ENCODE assay signal across 11 cellular contexts in genomic region chr5:132677191-132677590, GRCh38. TPM values are rescaled to one million over a fixed set of nuclear protein-coding genes. Genes with fewer than 3 reads are reported as not detected.
DNase-seq lines count a peak whose midpoint lies in the region; ATAC-seq and TF ChIP-seq lines count a peak whose summit lies in the region.
"Had no signal": no experiment of that assay in that cellular context is flagged by ENCODE, and none has a peak within 500 bp of the region (broad histone marks: within the 10 kb centered on the region; RNA-seq: fewer than 3 reads in every experiment).

No MANE protein-coding gene starts in this region.

- in situ Hi-C loops in Caki2 (cut with HindIII; ENCODE audit: low pct_unique_long_range_greater_than_20kb, low sequenced_read_pairs) = no loop called here
- in situ Hi-C loops in G401 (cut with HindIII; ENCODE audit: low sequenced_read_pairs) = no loop called here

- no peaks in the 10 kb centered on the region for H3K27me3 ChIP-seq in PC-9 (ENCODE audit: insufficient read depth, low read depth)

- no peak overlapping the region for H3K4me3 ChIP-seq in PC-9

- peaks cover 11% of the 10 kb centered on the region for H3K4me1 ChIP-seq in PC-9 (replicated peaks; ENCODE audit: insufficient read depth)

- no peak overlapping the region for H2AFZ ChIP-seq in PC-9

- H3K79me2 ChIP-seq in PC-9 (ENCODE audit: low read depth) = no peaks in the 10 kb centered on the region

- TF ChIP-seq CTCF in PC-9 (conservative IDR thresholded peaks at IDR 0.05) (peak; percentile 74), omental fat pad (IDR thresholded peaks at IDR 0.05) (no peak)

- intact Hi-C loops in PC-9 (cut with micrococcal nuclease; ENCODE audit: unreplicated experiment) = loop anchor here (2.0 to 10.0 kb wide), 4 partner anchors 190 to 612 kb away; partner anchors contain the start of genes GDF9 and UQCRQ

- no peaks in the 10 kb centered on the region for H3K9me3 ChIP-seq in PC-9 (ENCODE audit: insufficient read depth, low read depth)

- H3K36me3 ChIP-seq in PC-9 (ENCODE audit: low read depth) = no peaks in the 10 kb centered on the region

- POLR2A ChIA-PET in PC-9 (lab: Charles Lee; ENCODE audit: unreplicated experiment) = no interaction called here

- DNase-seq in Caki2 (ENCODE audit: low read depth) (peak; percentile 82), PC-9 (peak; percentile 87 to 92), epithelial cell of prostate (ENCODE audit: low read depth, low spot score) (peak; percentile 39), omental fat pad (ENCODE audit: low spot score) (no peak), activated gamma-delta T cell (lab: John Stamatoyannopoulos, UW) (no peak), COR-L47 (lab: John Stamatoyannopoulos, UW) (no peak), G401 (ENCODE audit: low spot score) (no peak)
- no peak for DNase-seq in stimulated activated CD8-positive, alpha-beta memory T cell treated with anti-CD3 and anti-CD28 coated beads, Interleukin-4, amount 100 ng/mL, for 48 hours
- DNase-seq: kidney, NCI-H510A had no signal

- H3K9me2 ChIP-seq in PC-9 (ENCODE audit: insufficient read depth) = no peaks in the 10 kb centered on the region

- BruUV-seq in PC-9 (replicated peaks; lab: Mats Ljungman, UMichigan) = no TSS peak

- ATAC-seq in omental fat pad (ENCODE audit: low FRiP score) = peak; percentile 69
- ATAC-seq: activated T-helper 17 cell treated with anti-CD3 and anti-CD28 coated beads, Interleukin-2, amount 50 U/mL, for 72 hours had no signal

- H3K27ac ChIP-seq in PC-9 (peak overlapping the region; percentile 47), epithelial cell of prostate (peak overlapping the region; percentile 38)

- peak overlapping the region; percentile 44 for H3K4me2 ChIP-seq in PC-9

- H4K20me1 ChIP-seq in PC-9 (ENCODE audit: insufficient read depth) = no peaks in the 10 kb centered on the region

- peaks cover 12% of the 10 kb centered on the region; the same call in 1 of the 2 replicates for H3F3A ChIP-seq in PC-9 (ENCODE audit: insufficient read depth, low read depth)

- CTCF ChIA-PET in PC-9 (lab: Charles Lee) = interaction anchor here (0.5 kb wide), 4 partner anchors 28 to 1292 kb away, joined by 3 to 11 read pairs (median 3); no protein-coding TSS in a partner anchor

RNA-seq across cellular contexts. Expression of gene IL4, which starts 3.4 kb away (rescaled TPM):
- not detected in 2 replicates for total RNA-seq in Caki2 (2014; rRNA removed; shearing (Covaris generic); ENCODE audit: low replicate concordance)
- total RNA-seq in PC-9 (2021) = not detected in 2 replicates
- not detected for total RNA-seq in omental fat pad
- total RNA-seq in G401 (2014; rRNA removed; shearing (Covaris generic)) = not detected in 2 replicates
- total RNA-seq: activated T-helper 17 cell treated with anti-CD3 and anti-CD28 coated beads, Interleukin-2, amount 50 U/mL, for 72 hours; kidney had no signal

RNA-seq across cellular contexts. Expression of gene IL13, which starts 19.2 kb away (rescaled TPM):
- not detected in 2 replicates for total RNA-seq in Caki2 (2014; rRNA removed; shearing (Covaris generic); ENCODE audit: low replicate concordance)
- total RNA-seq in PC-9 (2021) = not detected in 2 replicates
- total RNA-seq in omental fat pad = 1 to 10 TPM in 1 of 4 donors, under 1 TPM in 1, not detected in 2; 0.24 to 1.1 TPM
- total RNA-seq in G401 (2014; rRNA removed; shearing (Covaris generic)) = not detected in 2 replicates
- total RNA-seq: kidney had no signal

Comparison
In these comparisons a context has a peak if more than half of its experiments do, and no peak if none do; other contexts are left out.
1. DNase-seq: peak in Caki2 (single experiment), PC-9 (2 of 2) and epithelial cell of prostate (single experiment); none in omental fat pad (single experiment), stimulated activated CD8-positive, alpha-beta memory T cell treated with anti-CD3 and anti-CD28 coated beads, Interleukin-4, amount 100 ng/mL, for 48 hours (single experiment), activated gamma-delta T cell (single experiment), COR-L47 (single experiment) and G401 (single experiment).